ENCODE assay signal across 1 cellular context in genomic region chr7:92809397-92810241, GRCh38.
A peak's percentile ranks its signal among the peaks of the same experiment; 100 is the strongest.
TF ChIP-seq lines count a peak whose summit lies in the region.

No MANE protein-coding gene starts in this region.

TF ChIP-seq in K562, 482 proteins besides CTCF, POLR2A, EP300 and RAD21 (continued from another document and continues in another):
- TF ChIP-seq EWSR1 (IDR thresholded peaks at IDR 0.05; ENCODE audit: borderline replicate concordance, low read depth, partially characterized antibody): no peak
- no peak for TF ChIP-seq NELFE (IDR thresholded peaks at IDR 0.05; ENCODE audit: insufficient read depth, insufficient read length)
- TF ChIP-seq PHB (CRISPR knock-in tag; IDR thresholded peaks at IDR 0.05): no peak
- TF ChIP-seq, protein P1, sequence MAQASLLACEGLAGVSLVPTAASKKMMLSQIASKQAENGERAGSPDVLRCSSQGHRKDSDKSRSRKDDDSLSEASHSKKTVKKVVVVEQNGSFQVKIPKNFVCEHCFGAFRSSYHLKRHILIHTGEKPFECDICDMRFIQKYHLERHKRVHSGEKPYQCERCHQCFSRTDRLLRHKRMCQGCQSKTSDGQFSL (CRISPR knock-in tag; IDR thresholded peaks at IDR 0.05): no peak
- TF ChIP-seq, protein P1 (tag; IDR thresholded peaks at IDR 0.05): peak in 1 of 2 experiments; percentile 80; a peak in 2 of 4 replicates
- TF ChIP-seq RREB1 (CRISPR knock-in tag; IDR thresholded peaks at IDR 0.05): no peak
- no peak for TF ChIP-seq SP1 (CRISPR knock-in tag; IDR thresholded peaks at IDR 0.05)
- no peak for TF ChIP-seq SIRT6 (IDR thresholded peaks at IDR 0.05; ENCODE audit: low read depth, low read length)
- peak; percentile 34 for TF ChIP-seq PKNOX1 (IDR thresholded peaks at IDR 0.05)
- no peak; the same call in 1 of the 2 replicates for TF ChIP-seq CBX1 (IDR thresholded peaks at IDR 0.05; ENCODE audit: low read depth)
- TF ChIP-seq ZKSCAN3 (CRISPR knock-in tag; IDR thresholded peaks at IDR 0.05): no peak
- peak; percentile 72 for TF ChIP-seq EP400 (IDR thresholded peaks at IDR 0.05)
- TF ChIP-seq MEIS2 (IDR thresholded peaks at IDR 0.05; ENCODE audit: partially characterized antibody): no peak
- peak; percentile 93 for TF ChIP-seq ESRRA (IDR thresholded peaks at IDR 0.05; ENCODE audit: borderline replicate concordance, low read depth)
- 0 out of 2 replicates have a peak, but pooled peaks have one; percentile 35 for TF ChIP-seq NFXL1 (CRISPR knock-in tag; IDR thresholded peaks at IDR 0.05)
- TF ChIP-seq ZNF12 (CRISPR knock-in tag; IDR thresholded peaks at IDR 0.05): no peak
- TF ChIP-seq DIDO1 (tag; IDR thresholded peaks at IDR 0.05; ENCODE audit: low read depth): no peak
- TF ChIP-seq IRF1 (CRISPR knock-in tag; IDR thresholded peaks at IDR 0.05; ENCODE audit: borderline replicate concordance): no peak
- TF ChIP-seq ZNF253 (CRISPR knock-in tag; conservative IDR thresholded peaks at IDR 0.05): no peak
- no peak for TF ChIP-seq HDAC6 (IDR thresholded peaks at IDR 0.05; ENCODE audit: low read depth, low read length)
- TF ChIP-seq SNIP1 (IDR thresholded peaks at IDR 0.05; ENCODE audit: low read depth): no peak
- TF ChIP-seq ZNF165 (CRISPR knock-in tag; IDR thresholded peaks at IDR 0.05; ENCODE audit: borderline replicate concordance): no peak
- peak; percentile 93 for TF ChIP-seq DMBX1 (CRISPR knock-in tag; IDR thresholded peaks at IDR 0.05; ENCODE audit: borderline replicate concordance)
- peak; percentile 64; the same call in 1 of the 2 replicates for TF ChIP-seq KLF6 (CRISPR knock-in tag; IDR thresholded peaks at IDR 0.05; ENCODE audit: borderline replicate concordance)
- TF ChIP-seq ZNF766 (CRISPR knock-in tag; conservative IDR thresholded peaks at IDR 0.05): peak; percentile 93
- TF ChIP-seq NUFIP1 (IDR thresholded peaks at IDR 0.05; ENCODE audit: partially characterized antibody): peak; percentile 80
- TF ChIP-seq, protein P2, sequence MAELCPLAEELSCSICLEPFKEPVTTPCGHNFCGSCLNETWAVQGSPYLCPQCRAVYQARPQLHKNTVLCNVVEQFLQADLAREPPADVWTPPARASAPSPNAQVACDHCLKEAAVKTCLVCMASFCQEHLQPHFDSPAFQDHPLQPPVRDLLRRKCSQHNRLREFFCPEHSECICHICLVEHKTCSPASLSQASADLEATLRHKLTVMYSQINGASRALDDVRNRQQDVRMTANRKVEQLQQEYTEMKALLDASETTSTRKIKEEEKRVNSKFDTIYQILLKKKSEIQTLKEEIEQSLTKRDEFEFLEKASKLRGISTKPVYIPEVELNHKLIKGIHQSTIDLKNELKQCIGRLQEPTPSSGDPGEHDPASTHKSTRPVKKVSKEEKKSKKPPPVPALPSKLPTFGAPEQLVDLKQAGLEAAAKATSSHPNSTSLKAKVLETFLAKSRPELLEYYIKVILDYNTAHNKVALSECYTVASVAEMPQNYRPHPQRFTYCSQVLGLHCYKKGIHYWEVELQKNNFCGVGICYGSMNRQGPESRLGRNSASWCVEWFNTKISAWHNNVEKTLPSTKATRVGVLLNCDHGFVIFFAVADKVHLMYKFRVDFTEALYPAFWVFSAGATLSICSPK (IDR thresholded peaks at IDR 0.05; ENCODE audit: borderline replicate concordance): no peak
- no peak for TF ChIP-seq PHF20 (IDR thresholded peaks at IDR 0.05; ENCODE audit: partially characterized antibody)
- no peak for TF ChIP-seq HEY1 (CRISPR knock-in tag; IDR thresholded peaks at IDR 0.05; ENCODE audit: borderline replicate concordance)
- TF ChIP-seq ETV5 (CRISPR knock-in tag; IDR thresholded peaks at IDR 0.05; ENCODE audit: low read depth): peak; percentile 52; the same call in 1 of the 2 replicates
- TF ChIP-seq, protein P3, sequence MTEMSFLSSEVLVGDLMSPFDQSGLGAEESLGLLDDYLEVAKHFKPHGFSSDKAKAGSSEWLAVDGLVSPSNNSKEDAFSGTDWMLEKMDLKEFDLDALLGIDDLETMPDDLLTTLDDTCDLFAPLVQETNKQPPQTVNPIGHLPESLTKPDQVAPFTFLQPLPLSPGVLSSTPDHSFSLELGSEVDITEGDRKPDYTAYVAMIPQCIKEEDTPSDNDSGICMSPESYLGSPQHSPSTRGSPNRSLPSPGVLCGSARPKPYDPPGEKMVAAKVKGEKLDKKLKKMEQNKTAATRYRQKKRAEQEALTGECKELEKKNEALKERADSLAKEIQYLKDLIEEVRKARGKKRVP (CRISPR knock-in tag; IDR thresholded peaks at IDR 0.05): 0 out of 2 replicates have a peak, but pooled peaks have one; percentile 27
- peak; percentile 72; the same call in 1 of the 2 replicates for TF ChIP-seq NCOA1 (IDR thresholded peaks at IDR 0.05; ENCODE audit: low read depth)
- no peak for TF ChIP-seq PCBP2 (IDR thresholded peaks at IDR 0.05; ENCODE audit: low read depth, low read length, poor library complexity, severe bottlenecking)
- no peak for TF ChIP-seq TAF1 (IDR thresholded peaks at IDR 0.05; ENCODE audit: control insufficient read depth, extremely low read depth, insufficient read depth, low read length, severe bottlenecking)
- no peak for TF ChIP-seq ZFPM2 (CRISPR knock-in tag; IDR thresholded peaks at IDR 0.05)
- no peak for TF ChIP-seq FOXA1 (IDR thresholded peaks at IDR 0.05; ENCODE audit: borderline replicate concordance)
- no peak for TF ChIP-seq FOXK1 (CRISPR knock-in tag; IDR thresholded peaks at IDR 0.05; ENCODE audit: borderline replicate concordance)
- TF ChIP-seq BRCA1 (IDR thresholded peaks at IDR 0.05): no peak
- TF ChIP-seq BRCA1 (CRISPR knock-in tag; IDR thresholded peaks at IDR 0.05): no peak
- TF ChIP-seq ZC3H8 (IDR thresholded peaks at IDR 0.05): no peak
- TF ChIP-seq SMARCA4 (IDR thresholded peaks at IDR 0.05): peak; percentile 90
- no peak for TF ChIP-seq SMAD2 (IDR thresholded peaks at IDR 0.05; ENCODE audit: low read depth, low read length)
- no peak for TF ChIP-seq ATF1 (CRISPR knock-in tag; IDR thresholded peaks at IDR 0.05)
- TF ChIP-seq ATF1 (tag; IDR thresholded peaks at IDR 0.05): peak; percentile 87
- no peak for TF ChIP-seq FOS (IDR thresholded peaks at IDR 0.05; ENCODE audit: extremely low read depth, insufficient read length)
- TF ChIP-seq GATAD2A (IDR thresholded peaks at IDR 0.05): peak; percentile 86; the same call in 1 of the 2 replicates
- no peak for TF ChIP-seq ZNF347 (CRISPR knock-in tag; IDR thresholded peaks at IDR 0.05; ENCODE audit: low read depth)
- peak; percentile 67; the same call in 1 of the 2 replicates for TF ChIP-seq ZNF583 (CRISPR knock-in tag; IDR thresholded peaks at IDR 0.05)
- no peak for TF ChIP-seq ZNF551 (CRISPR knock-in tag; IDR thresholded peaks at IDR 0.05)
- TF ChIP-seq SMAD3 (CRISPR knock-in tag; conservative IDR thresholded peaks at IDR 0.05): peak; percentile 39; the same call in 1 of the 2 replicates
- TF ChIP-seq FUS (optimal IDR thresholded peaks at IDR 0.05; ENCODE audit: low read depth, low read length): no peak
- no peak for TF ChIP-seq HCFC1 (IDR thresholded peaks at IDR 0.05; ENCODE audit: low read depth, low read length)
- no peak for TF ChIP-seq DEAF1 (CRISPR knock-in tag; IDR thresholded peaks at IDR 0.05)
- TF ChIP-seq JUND (IDR thresholded peaks at IDR 0.05; ENCODE audit: borderline replicate concordance, low read depth, low read length): peak; percentile 91
- TF ChIP-seq JUND (tag; IDR thresholded peaks at IDR 0.05; ENCODE audit: borderline replicate concordance, low read depth, low read length): peak; percentile 95; the same call in 2 of the 3 replicates
- no peak for TF ChIP-seq BMI1 (IDR thresholded peaks at IDR 0.05; ENCODE audit: low read length)
- peak; percentile 86 for TF ChIP-seq CTBP1 (IDR thresholded peaks at IDR 0.05; ENCODE audit: borderline replicate concordance)
- TF ChIP-seq ZNF224 (CRISPR knock-in tag; IDR thresholded peaks at IDR 0.05): no peak
- no peak for TF ChIP-seq ZNF436 (CRISPR knock-in tag; IDR thresholded peaks at IDR 0.05)
- no peak for TF ChIP-seq KDM2B (CRISPR knock-in tag; IDR thresholded peaks at IDR 0.05)
- peak; percentile 33; the same call in 1 of the 2 replicates for TF ChIP-seq CBX5 (IDR thresholded peaks at IDR 0.05; ENCODE audit: borderline replicate concordance, low read depth)
- no peak for TF ChIP-seq STAG1 (CRISPR knock-in tag; IDR thresholded peaks at IDR 0.05; ENCODE audit: borderline replicate concordance)
- no peak for TF ChIP-seq ZSCAN32 (CRISPR knock-in tag; IDR thresholded peaks at IDR 0.05)
- no peak for TF ChIP-seq FIP1L1 (IDR thresholded peaks at IDR 0.05; ENCODE audit: low read depth, low read length, poor library complexity, severe bottlenecking)
- TF ChIP-seq ARNT (IDR thresholded peaks at IDR 0.05): peak; percentile 82 to 84; a peak in 3 of 4 replicates
- peak; percentile 86 for TF ChIP-seq ETV1 (tag; conservative IDR thresholded peaks at IDR 0.05; ENCODE audit: low read depth)
- no peak for TF ChIP-seq ZNF655 (CRISPR knock-in tag; IDR thresholded peaks at IDR 0.05)
